ENCODE assay signal across 23 cellular contexts in genomic region chr21:41482321-41482720, GRCh38. TPM values are rescaled to one million over a fixed set of nuclear protein-coding genes. Genes with fewer than 3 reads are reported as not detected.
DNase-seq lines count a peak whose midpoint lies in the region; ATAC-seq, FAIRE-seq and TF ChIP-seq lines count a peak whose summit lies in the region.
"Had no signal": no experiment of that assay in that cellular context is flagged by ENCODE, and none has a peak within 500 bp of the region (broad histone marks: within the 10 kb centered on the region; RNA-seq: fewer than 3 reads in every experiment).

No MANE protein-coding gene starts in this region.

- H4K20me1 ChIP-seq in IMR-90 (ENCODE audit: insufficient read depth, low read length): no peaks in the 10 kb centered on the region
- H4K20me1 ChIP-seq in astrocyte (ENCODE audit: insufficient read depth, low read length): no peaks in the 10 kb centered on the region

- no peak overlapping the region for H3K4me3 ChIP-seq in IMR-90 (ENCODE audit: insufficient read depth, low read depth, low read length)
- no peak overlapping the region for H3K4me3 ChIP-seq in astrocyte (ENCODE audit: insufficient read depth, low read depth, low read length)
- H3K4me3 ChIP-seq: upper lobe of right lung had no signal

- H2BK5ac ChIP-seq in IMR-90 (ENCODE audit: low read depth, low read length, poor library complexity, severe bottlenecking): no peak overlapping the region

- H3K27ac Mint-ChIP-seq in astrocyte (ENCODE audit: unreplicated experiment) (peak overlapping the region; percentile 88), mesothelial cell of epicardium (peak overlapping the region; percentile 35)
- H3K27ac Mint-ChIP-seq in activated naive CD4-positive, alpha-beta T cell treated with anti-CD3 and anti-CD28 coated beads for 36 hours: no peak overlapping the region
- H3K27ac Mint-ChIP-seq: activated CD4-positive, alpha-beta memory T cell treated with anti-CD3 and anti-CD28 coated beads, Interleukin-2, amount 10 ng/mL, durations not matched to agents 7 days and 5 days; activated naive CD8-positive, alpha-beta T cell treated with anti-CD3 and anti-CD28 coated beads, Interleukin-2, amount 10 ng/mL, durations not matched to agents 7 days and 5 days; activated T-cell treated with anti-CD3 and anti-CD28 coated beads, Interleukin-2, amount 50 U/mL, for 72 hours; CD4-positive, CD25-positive, alpha-beta regulatory T cell; endodermal cell had no signal

- H2BK120ac ChIP-seq in IMR-90 (ENCODE audit: low read depth, low read length): no peak overlapping the region

- H3K4me2 ChIP-seq in IMR-90 (ENCODE audit: low read depth, low read length) (peak overlapping the region; percentile 44), astrocyte (ENCODE audit: low read length) (peak overlapping the region; percentile 71)
- H3K4me2 ChIP-seq: KMS-11 had no signal

- no peaks in the 10 kb centered on the region for H3K79me2 ChIP-seq in astrocyte (ENCODE audit: insufficient read depth, low read length)

- no peak overlapping the region for H3K23ac ChIP-seq in IMR-90 (ENCODE audit: low read depth, low read length)

- H3K9ac ChIP-seq in IMR-90 (ENCODE audit: low read depth, low read length): no peak overlapping the region
- peak overlapping the region; percentile 32 for H3K9ac ChIP-seq in astrocyte (ENCODE audit: low read length)
- H3K9ac ChIP-seq: KMS-11 had no signal

- no peak overlapping the region for H3K4ac ChIP-seq in IMR-90 (ENCODE audit: low read depth, low read length)

- no peaks in the 10 kb centered on the region for H3K36me3 ChIP-seq in IMR-90 (ENCODE audit: control insufficient read depth, insufficient read depth, low read length)
- H3K36me3 ChIP-seq in astrocyte (ENCODE audit: insufficient read depth, low read length): no peaks in the 10 kb centered on the region
- H3K36me3 ChIP-seq: upper lobe of right lung had no signal

- in situ Hi-C loops in IMR-90 (cut with MboI; ENCODE audit: low sequenced_read_pairs): no loop called here

- H3K9me1 ChIP-seq in IMR-90 (ENCODE audit: insufficient read depth, low read length): no peaks in the 10 kb centered on the region

- H3K27me3 ChIP-seq in IMR-90 (ENCODE audit: control insufficient read depth, insufficient read depth, low read length) (no peaks in the 10 kb centered on the region), astrocyte (ENCODE audit: insufficient read depth, low read length) (no peaks in the 10 kb centered on the region)
- H3K27me3 ChIP-seq: upper lobe of right lung had no signal

- no peak overlapping the region for H2BK15ac ChIP-seq in IMR-90 (ENCODE audit: low read depth, low read length)

- H3K27me3 Mint-ChIP-seq in astrocyte (ENCODE audit: low read depth, unreplicated experiment): no peaks in the 10 kb centered on the region
- no peaks in the 10 kb centered on the region for H3K27me3 Mint-ChIP-seq in mesothelial cell of epicardium (ENCODE audit: low read depth)
- H3K27me3 Mint-ChIP-seq in activated naive CD4-positive, alpha-beta T cell treated with anti-CD3 and anti-CD28 coated beads for 36 hours (ENCODE audit: low read depth): peaks cover 4% of the 10 kb centered on the region

- no peak overlapping the region for H3K14ac ChIP-seq in IMR-90 (replicated peaks; ENCODE audit: low read depth, low read length)

- H3K18ac ChIP-seq in IMR-90 (ENCODE audit: low read depth, low read length): no peak overlapping the region

- 0% methylated on average over 2 of the region's 6 CpGs; no CpG with 5 or more reads in 1 of the 2 experiments for WGBS in IMR-90 (ENCODE audit: extremely low coverage in 2 of 2, insufficient read length in 1 of 2), 2 experiments

- no peaks in the 10 kb centered on the region for H3K79me1 ChIP-seq in IMR-90 (ENCODE audit: low read depth in 1 of 2, low read length in 2 of 2)

- H3K27ac ChIP-seq in IMR-90 (ENCODE audit: insufficient read depth, low read length): no peak overlapping the region
- H3K27ac ChIP-seq in astrocyte (ENCODE audit: low read depth, low read length): peak overlapping the region; percentile 44
- H3K27ac ChIP-seq: foreskin keratinocyte, KMS-11, upper lobe of right lung had no signal

- no peak overlapping the region; the same call in 1 of the 2 replicates for H3K56ac ChIP-seq in IMR-90 (ENCODE audit: extremely low read depth, insufficient read depth, low read length)

- H2AK5ac ChIP-seq in IMR-90 (ENCODE audit: low read depth, low read length): no peak overlapping the region

- no peak overlapping the region for H2AK9ac ChIP-seq in IMR-90 (replicated peaks; ENCODE audit: low read depth, low read length, poor library complexity)

- H3K9me3 ChIP-seq in IMR-90 (ENCODE audit: control insufficient read depth, insufficient read depth, low read length) (no peaks in the 10 kb centered on the region), astrocyte (ENCODE audit: insufficient read depth, low read depth, low read length) (no peaks in the 10 kb centered on the region)
- H3K9me3 ChIP-seq: upper lobe of right lung had no signal

- H3K4me1 ChIP-seq in IMR-90 (ENCODE audit: control insufficient read depth, insufficient read depth, low read length) (peaks cover 4% of the 10 kb centered on the region; the same call in 1 of the 2 replicates), astrocyte (ENCODE audit: insufficient read depth, low read length) (peaks cover 28% of the 10 kb centered on the region)
- H3K4me1 ChIP-seq: foreskin keratinocyte had no signal

- POLR2A ChIA-PET in IMR-90 (lab: Charles Lee; ENCODE audit: unreplicated experiment): no interaction called here

- H4K8ac ChIP-seq in IMR-90 (ENCODE audit: low read depth in 2 of 2, low read length in 2 of 2): no peak overlapping the region

- H3K4me1 Mint-ChIP-seq in astrocyte (ENCODE audit: low read depth, unreplicated experiment): peaks cover 57% of the 10 kb centered on the region
- peaks cover 26% of the 10 kb centered on the region for H3K4me1 Mint-ChIP-seq in mesothelial cell of epicardium
- no peaks in the 10 kb centered on the region for H3K4me1 Mint-ChIP-seq in activated naive CD4-positive, alpha-beta T cell treated with anti-CD3 and anti-CD28 coated beads for 36 hours (ENCODE audit: low read depth)

- FAIRE-seq in astrocyte (lab: Jason Lieb, UNC): peak; percentile 29
- FAIRE-seq: G401.6, GM12891 had no signal

- no peak overlapping the region for H2BK20ac ChIP-seq in IMR-90 (ENCODE audit: low read depth, low read length)

- intact Hi-C loops in IMR-90 (cut with micrococcal nuclease): no loop called here
- intact Hi-C loops in activated naive CD4-positive, alpha-beta T cell treated with anti-CD3 and anti-CD28 coated beads for 36 hours (cut with micrococcal nuclease): no loop called here

- no peak overlapping the region for H4K91ac ChIP-seq in IMR-90 (ENCODE audit: insufficient read depth, low read depth, low read length)

- H3K4me3 Mint-ChIP-seq in astrocyte (ENCODE audit: unreplicated experiment) (no peak overlapping the region), mesothelial cell of epicardium (no peak overlapping the region)
- H3K4me3 Mint-ChIP-seq in activated naive CD4-positive, alpha-beta T cell treated with anti-CD3 and anti-CD28 coated beads for 36 hours: no peak overlapping the region
- H3K4me3 Mint-ChIP-seq: activated CD4-positive, alpha-beta memory T cell treated with anti-CD3 and anti-CD28 coated beads, Interleukin-2, amount 10 ng/mL, durations not matched to agents 7 days and 5 days; activated naive CD8-positive, alpha-beta T cell treated with anti-CD3 and anti-CD28 coated beads, Interleukin-2, amount 10 ng/mL, durations not matched to agents 7 days and 5 days; activated T-cell treated with anti-CD3 and anti-CD28 coated beads, Interleukin-2, amount 50 U/mL, for 72 hours; CD4-positive, CD25-positive, alpha-beta regulatory T cell; endodermal cell had no signal

- BruUV-seq in IMR-90 (replicated peaks; lab: Mats Ljungman, UMichigan): no TSS peak

- peak; percentile 60 for DNase-seq in DMS79 (lab: John Stamatoyannopoulos, UW)
- peak; percentile 74 for DNase-seq in IMR-90
- peak; percentile 97 for DNase-seq in astrocyte (ENCODE audit: low read depth)
- no peak for DNase-seq in mesothelial cell of epicardium (ENCODE audit: low spot score in 2 of 2, unreplicated experiment in 2 of 2)
- DNase-seq in iPS-NIHi7 (ENCODE audit: extremely low spot score): no peak
- DNase-seq in activated naive CD4-positive, alpha-beta T cell treated with anti-CD3 and anti-CD28 coated beads for 36 hours: no peak
- no peak for DNase-seq in DMS 273 (lab: John Stamatoyannopoulos, UW; ENCODE audit: unreplicated experiment)
- DNase-seq: activated CD4-positive, alpha-beta memory T cell treated with anti-CD3 and anti-CD28 coated beads, Interleukin-2, amount 10 ng/mL, durations not matched to agents 7 days and 5 days; activated naive CD8-positive, alpha-beta T cell treated with anti-CD3 and anti-CD28 coated beads, Interleukin-2, amount 10 ng/mL, durations not matched to agents 7 days and 5 days; activated T-cell treated with anti-CD3 and anti-CD28 coated beads, Interleukin-2, amount 50 U/mL, for 72 hours; CD4-positive, CD25-positive, alpha-beta regulatory T cell; endodermal cell; left ventricle myocardium superior; NCI-H146; NCI-H69; stimulated activated CD4-positive, alpha-beta T cell treated with anti-CD3 and anti-CD28 coated beads, Interleukin-12 subunit alpha, Interleukin-12 subunit beta, amount 100 ng/mL, for 4 hours; stimulated activated naive CD4-positive, alpha-beta T cell treated with Interleukin-2 at 50 U/mL for 16 hours had no signal

- no peak overlapping the region for H4K5ac ChIP-seq in IMR-90 (ENCODE audit: low read depth, low read length)

- TF ChIP-seq POLR2A in IMR-90 (IDR thresholded peaks at IDR 0.05; ENCODE audit: low read depth, low read length): no peak

- ATAC-seq in IMR-90 (ENCODE audit: low read depth): 0 out of 2 replicates have a peak, but pooled peaks have one; percentile 12
- no peak for ATAC-seq in HG02798 (IDR thresholded peaks at IDR 0.05; ENCODE audit: poor library complexity, unreplicated experiment)
- ATAC-seq: foreskin keratinocyte, left ventricle myocardium superior, upper lobe of right lung had no signal

- TF ChIP-seq CTCF in IMR-90 (conservative IDR thresholded peaks at IDR 0.05; ENCODE audit: low read depth, low read length): no peak
- no peak for TF ChIP-seq CTCF in astrocyte (IDR thresholded peaks at IDR 0.05; ENCODE audit: insufficient read depth, low read depth, low read length)
- no peak for TF ChIP-seq CTCF in mesothelial cell of epicardium (IDR thresholded peaks at IDR 0.05; ENCODE audit: unreplicated experiment)

- no peaks in the 10 kb centered on the region for H3K9me3 Mint-ChIP-seq in astrocyte (ENCODE audit: unreplicated experiment)
- no peaks in the 10 kb centered on the region for H3K9me3 Mint-ChIP-seq in mesothelial cell of epicardium
- no peaks in the 10 kb centered on the region for H3K9me3 Mint-ChIP-seq in activated naive CD4-positive, alpha-beta T cell treated with anti-CD3 and anti-CD28 coated beads for 36 hours
- H3K9me3 Mint-ChIP-seq: activated CD4-positive, alpha-beta memory T cell treated with anti-CD3 and anti-CD28 coated beads, Interleukin-2, amount 10 ng/mL, durations not matched to agents 7 days and 5 days; activated naive CD8-positive, alpha-beta T cell treated with anti-CD3 and anti-CD28 coated beads, Interleukin-2, amount 10 ng/mL, durations not matched to agents 7 days and 5 days; activated T-cell treated with anti-CD3 and anti-CD28 coated beads, Interleukin-2, amount 50 U/mL, for 72 hours; CD4-positive, CD25-positive, alpha-beta regulatory T cell; endodermal cell had no signal

- CTCF ChIA-PET in IMR-90 (lab: Yijun Ruan, JAX): no interaction called here
- CTCF ChIA-PET in activated naive CD4-positive, alpha-beta T cell treated with anti-CD3 and anti-CD28 coated beads for 36 hours (lab: Charles Lee): interaction anchor here (0.7 kb wide), 1 partner anchor 199 kb away, joined by 4 read pairs; no protein-coding TSS in a partner anchor

- H2AFZ ChIP-seq in IMR-90 (replicated peaks; ENCODE audit: low read length, poor library complexity) (no peak overlapping the region), astrocyte (ENCODE audit: low read depth, low read length) (peak overlapping the region; percentile 29)

- H3K36me3 Mint-ChIP-seq in astrocyte (ENCODE audit: low read depth, unreplicated experiment) (no peaks in the 10 kb centered on the region), mesothelial cell of epicardium (no peaks in the 10 kb centered on the region)
- H3K36me3 Mint-ChIP-seq in activated naive CD4-positive, alpha-beta T cell treated with anti-CD3 and anti-CD28 coated beads for 36 hours (ENCODE audit: low read depth): no peaks in the 10 kb centered on the region
- H3K36me3 Mint-ChIP-seq: activated naive CD8-positive, alpha-beta T cell treated with anti-CD3 and anti-CD28 coated beads, Interleukin-2, amount 10 ng/mL, durations not matched to agents 7 days and 5 days; CD4-positive, CD25-positive, alpha-beta regulatory T cell had no signal

- TF ChIP-seq RAD21 in IMR-90 (IDR thresholded peaks at IDR 0.05; ENCODE audit: low read length): no peak

- dilution Hi-C loops in IMR-90 (cut with HindIII; ENCODE audit: low sequenced_read_pairs, unreplicated experiment): no loop called here

RNA-seq across cellular contexts. Expression of gene TMPRSS2, which starts 25.6 kb away (rescaled TPM):
- total RNA-seq in IMR-90 (2012; rRNA removed) (not detected in 2 replicates), astrocyte (0.84 and 0.89 TPM in 2 replicates), mesothelial cell of epicardium (1.3 to 2.6 TPM (median 1.9 TPM) in 3 replicates)
- not detected in 2 replicates for polyA plus RNA-seq in IMR-90 (2012; rRNA removed)
- not detected in 2 replicates for polyA plus RNA-seq in IMR-90 (2012; cell fraction: cytosol; rRNA removed)
- 0.02 TPM in 2 replicates for polyA plus RNA-seq in IMR-90 (2012; cell fraction: nucleus; rRNA removed; ENCODE audit: low replicate concordance)
- total RNA-seq in activated naive CD4-positive, alpha-beta T cell treated with anti-CD3 and anti-CD28 coated beads for 36 hours: not detected
- total RNA-seq: activated CD4-positive, alpha-beta memory T cell treated with anti-CD3 and anti-CD28 coated beads, Interleukin-2, amount 10 ng/mL, durations not matched to agents 7 days and 5 days; activated naive CD8-positive, alpha-beta T cell treated with anti-CD3 and anti-CD28 coated beads, Interleukin-2, amount 10 ng/mL, durations not matched to agents 7 days and 5 days; activated T-cell treated with anti-CD3 and anti-CD28 coated beads, Interleukin-2, amount 50 U/mL, for 72 hours; CD4-positive, CD25-positive, alpha-beta regulatory T cell; foreskin keratinocyte; left ventricle myocardium superior had no signal
- polyA plus RNA-seq: CD4-positive, CD25-positive, alpha-beta regulatory T cell; foreskin keratinocyte had no signal

RNA-seq across cellular contexts. Expression of gene MX1, which starts 56.3 kb away (rescaled TPM):
- 1.9 and 2.5 TPM in 2 replicates for total RNA-seq in IMR-90 (2012; rRNA removed)
- polyA plus RNA-seq in IMR-90 (2012; rRNA removed): 0.56 and 1.0 TPM in 2 replicates
- polyA plus RNA-seq in IMR-90 (2012; cell fraction: cytosol; rRNA removed): 0.53 and 0.63 TPM in 2 replicates
- polyA plus RNA-seq in IMR-90 (2012; cell fraction: nucleus; rRNA removed; ENCODE audit: low replicate concordance): 2.0 and 4.9 TPM in 2 replicates
- 420 and 434 TPM in 2 replicates for total RNA-seq in astrocyte
- 32.2 to 42.4 TPM (median 32.9 TPM) in 3 replicates for total RNA-seq in mesothelial cell of epicardium
- total RNA-seq in activated naive CD4-positive, alpha-beta T cell treated with anti-CD3 and anti-CD28 coated beads for 36 hours: 100 to 1,000 TPM; 138 to 145 TPM

Comparison
In these comparisons a context has a peak if more than half of its experiments do, and no peak if none do; other contexts are left out.
1. DNase-seq: peak in DMS79 (single experiment), IMR-90 (single experiment) and astrocyte (single experiment); none in mesothelial cell of epicardium (0 of 2), iPS-NIHi7 (single experiment), activated naive CD4-positive, alpha-beta T cell treated with anti-CD3 and anti-CD28 coated beads for 36 hours (single experiment) and DMS 273 (single experiment).